ENCODE assay signal across 8 cellular contexts in genomic region chr10:31320179-31320597, GRCh38. TPM values are rescaled to one million over a fixed set of nuclear protein-coding genes. Genes with fewer than 3 reads are reported as not detected.
DNase-seq lines count a peak whose midpoint lies in the region; ATAC-seq and TF ChIP-seq lines count a peak whose summit lies in the region.

No MANE protein-coding gene starts in this region.

- H3K4me3 ChIP-seq in ACC112 (ENCODE audit: low read depth, low read length): peak overlapping the region; percentile 87
- H3K4me3 ChIP-seq in choroid plexus epithelial cell (ENCODE audit: low read depth, low read length): peak overlapping the region; percentile 87
- peak overlapping the region; percentile 63 for H3K4me3 ChIP-seq in lower leg skin (ENCODE audit: low read depth, poor library complexity, severe bottlenecking)

- H3K79me2 ChIP-seq in ACC112 (ENCODE audit: control insufficient read depth, insufficient read depth, low read length, unreplicated experiment): peaks cover 80% of the 10 kb centered on the region

- peak; percentile 30 for ATAC-seq in GM19035 (IDR thresholded peaks at IDR 0.05; ENCODE audit: unreplicated experiment)
- ATAC-seq in HG03521 (IDR thresholded peaks at IDR 0.05; ENCODE audit: unreplicated experiment): peak; percentile 1
- no peak for ATAC-seq in GM18517 (IDR thresholded peaks at IDR 0.05; ENCODE audit: unreplicated experiment)

- TF ChIP-seq POLR2A in lower leg skin (IDR thresholded peaks at IDR 0.05): no peak

- TF ChIP-seq CTCF in choroid plexus epithelial cell (conservative IDR thresholded peaks at IDR 0.05; ENCODE audit: low read depth, low read length) (peak; percentile 9), lower leg skin (IDR thresholded peaks at IDR 0.05) (no peak)

- peak overlapping the region; percentile 12; the same call in 1 of the 2 replicates for H3K27ac ChIP-seq in ACC112 (ENCODE audit: low read depth, low read length)

- WGBS in lower leg skin, 2 donors: 0 to 1% methylated on average over 27 to 36 of the region's 39 CpGs

- peak overlapping the region; percentile 49 for H2AFZ ChIP-seq in ACC112 (ENCODE audit: low read length, unreplicated experiment)

- H3K27me3 ChIP-seq in ACC112 (ENCODE audit: insufficient read depth, low read length): no peaks in the 10 kb centered on the region

- intact Hi-C loops in lower leg skin (cut with DNase I; ENCODE audit: low total_unique reads): no loop called here

- no peaks in the 10 kb centered on the region for H3K36me3 ChIP-seq in ACC112 (ENCODE audit: insufficient read depth, low read length)

- peak; percentile 33 to 35 for DNase-seq in activated CD4-positive, alpha-beta T cell treated with anti-CD3 and anti-CD28 coated beads for 24 hours (ENCODE audit: low read depth in 2 of 2)
- DNase-seq in choroid plexus epithelial cell (ENCODE audit: low read depth): no peak
- peak; percentile 19 to 84 for DNase-seq in lower leg skin (ENCODE audit: low spot score in 2 of 2)
- peak in 2 of 3 experiments; percentile 29 to 44 for DNase-seq in stimulated activated CD4-positive, alpha-beta T cell treated with anti-CD3 and anti-CD28 coated beads, TNF-alpha, amount 100 ng/mL, for 4 hours (ENCODE audit: low read depth in 3 of 3)

- H3K4me1 ChIP-seq in ACC112 (ENCODE audit: control insufficient read depth, insufficient read depth, low read length, unreplicated experiment): peaks cover 42% of the 10 kb centered on the region

RNA-seq across cellular contexts. Expression of gene ZEB1, which starts 1.2 kb away (rescaled TPM):
- total RNA-seq in lower leg skin: 10 to 100 TPM in 2 of 4 donors, 1 to 10 TPM in 2; 7.1 to 28.7 (median 10.6) TPM
